10 cellular contexts compared by ENCODE assay signal in the genomic region with DNA sequence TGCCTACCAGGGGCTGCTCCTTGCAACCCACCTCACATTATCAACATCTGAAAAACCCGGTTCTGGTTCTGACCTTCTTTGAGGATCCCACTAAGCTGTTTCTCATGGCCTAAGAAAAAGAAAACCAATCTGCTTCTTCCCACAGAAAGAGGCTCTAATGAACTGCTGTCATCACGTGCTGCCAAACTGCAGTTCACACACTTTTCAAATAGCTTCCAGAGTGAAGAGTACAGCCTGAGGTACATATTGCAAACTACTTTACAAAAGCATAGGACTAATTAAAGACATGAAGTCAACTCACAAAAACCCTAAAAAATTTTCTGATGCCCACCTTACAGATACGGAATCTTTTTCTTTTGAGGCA. TPM values are rescaled to one million over a fixed set of nuclear protein-coding genes. Genes with fewer than 3 reads are reported as not detected.
DNase-seq lines count a peak whose midpoint lies in the region; ATAC-seq and TF ChIP-seq lines count a peak whose summit lies in the region.
"Had no signal": no experiment of that assay in that cellular context is flagged by ENCODE, and none has a peak within 500 bp of the region (broad histone marks: within the 10 kb centered on the region; RNA-seq: fewer than 3 reads in every experiment).

No MANE protein-coding gene starts in this region.

- H3K27me3 ChIP-seq in transverse colon: no peaks in the 10 kb centered on the region

- no peaks in the 10 kb centered on the region for H3K9me3 ChIP-seq in transverse colon

- no peaks in the 10 kb centered on the region for H3K36me3 ChIP-seq in transverse colon

- intact Hi-C loops in activated naive CD4-positive, alpha-beta T cell treated with anti-CD3 and anti-CD28 coated beads for 36 hours (cut with micrococcal nuclease): loop anchor here (1.0 to 5.0 kb wide), 2 partner anchors 13 to 550 kb away; no protein-coding TSS in a partner anchor
- intact Hi-C loops in transverse colon (cut with DNase I; ENCODE audit: low total_unique reads): no loop called here

- no peak for TF ChIP-seq CTCF in transverse colon (IDR thresholded peaks at IDR 0.05)

- ATAC-seq in HG03135 (IDR thresholded peaks at IDR 0.05; ENCODE audit: unreplicated experiment): peak; percentile 28
- peak; percentile 12 for ATAC-seq in activated naive CD8-positive, alpha-beta T cell treated with anti-CD3 and anti-CD28 coated beads, Interleukin-2, amount 10 ng/mL, durations not matched to agents 7 days and 5 days (ENCODE audit: low read depth)
- ATAC-seq in HG03342 (IDR thresholded peaks at IDR 0.05; ENCODE audit: unreplicated experiment): no peak
- ATAC-seq: left lobe of liver had no signal

- H3K4me1 Mint-ChIP-seq in activated naive CD4-positive, alpha-beta T cell treated with anti-CD3 and anti-CD28 coated beads for 36 hours (ENCODE audit: low read depth): peaks cover 84% of the 10 kb centered on the region
- H3K4me1 Mint-ChIP-seq in activated naive CD8-positive, alpha-beta T cell treated with anti-CD3 and anti-CD28 coated beads, Interleukin-2, amount 10 ng/mL, durations not matched to agents 7 days and 5 days: peaks cover 70% of the 10 kb centered on the region

- POLR2A ChIA-PET in activated naive CD8-positive, alpha-beta T cell treated with anti-CD3 and anti-CD28 coated beads, Interleukin-2, amount 10 ng/mL, durations not matched to agents 7 days and 5 days (lab: Charles Lee): interaction anchor here (0.6 to 7.1 kb wide), 11 partner anchors 9 to 820 kb away, joined by 3 to 86 read pairs (median 5); a partner anchor contains a TSS

- TF ChIP-seq POLR2A in transverse colon (IDR thresholded peaks at IDR 0.05): no peak

- peak overlapping the region; percentile 76 for H3K4me3 Mint-ChIP-seq in activated naive CD4-positive, alpha-beta T cell treated with anti-CD3 and anti-CD28 coated beads for 36 hours
- peak overlapping the region; percentile 85 for H3K4me3 Mint-ChIP-seq in activated naive CD8-positive, alpha-beta T cell treated with anti-CD3 and anti-CD28 coated beads, Interleukin-2, amount 10 ng/mL, durations not matched to agents 7 days and 5 days

- in situ Hi-C loops in transverse colon (cut with MboI; ENCODE audit: low pct_ligation_motif_present in 1 of 4, low pct_unique_long_range_greater_than_20kb in 1 of 4, low sequenced_read_pairs in 3 of 4): no loop called here

- 30 to 67% methylated on average over 2 to 3 of the region's 3 CpGs for WGBS in transverse colon (ENCODE audit: low coverage in 1 of 2), 2 donors

- CTCF ChIA-PET in activated naive CD4-positive, alpha-beta T cell treated with anti-CD3 and anti-CD28 coated beads for 36 hours (lab: Charles Lee): interaction anchor here (0.8 to 5.4 kb wide), 5 partner anchors 8 to 212 kb away, joined by 3 to 38 read pairs (median 11); a partner anchor contains a TSS

- H3K27ac Mint-ChIP-seq in activated naive CD4-positive, alpha-beta T cell treated with anti-CD3 and anti-CD28 coated beads for 36 hours: peak overlapping the region; percentile 100
- H3K27ac Mint-ChIP-seq in activated naive CD8-positive, alpha-beta T cell treated with anti-CD3 and anti-CD28 coated beads, Interleukin-2, amount 10 ng/mL, durations not matched to agents 7 days and 5 days: peak overlapping the region; percentile 98

- peaks cover 16% of the 10 kb centered on the region for H3K36me3 Mint-ChIP-seq in activated naive CD4-positive, alpha-beta T cell treated with anti-CD3 and anti-CD28 coated beads for 36 hours (ENCODE audit: low read depth)
- peaks cover 25% of the 10 kb centered on the region for H3K36me3 Mint-ChIP-seq in activated naive CD8-positive, alpha-beta T cell treated with anti-CD3 and anti-CD28 coated beads, Interleukin-2, amount 10 ng/mL, durations not matched to agents 7 days and 5 days

- DNase-seq in activated naive CD4-positive, alpha-beta T cell treated with anti-CD3 and anti-CD28 coated beads for 36 hours: no peak
- no peak for DNase-seq in activated naive CD4-positive, alpha-beta T cell treated with anti-CD3 and anti-CD28 coated beads, Interleukin-2, amount 50 U/mL, for 16 hours
- DNase-seq in activated naive CD8-positive, alpha-beta T cell treated with anti-CD3 and anti-CD28 coated beads, Interleukin-2, amount 10 ng/mL, durations not matched to agents 7 days and 5 days: no peak
- DNase-seq in transverse colon (no peak), RKO (ENCODE audit: low spot score) (no peak), UCSD-AML1 (lab: John Stamatoyannopoulos, UW; ENCODE audit: unreplicated experiment) (no peak)
- DNase-seq: WERI-Rb-1 had no signal

- H3K4me3 ChIP-seq in transverse colon: no peak overlapping the region

- H3K27ac ChIP-seq in transverse colon: peak overlapping the region; percentile 68 to 82 (median 76)
- H3K27ac ChIP-seq: WERI-Rb-1 had no signal

- TF ChIP-seq EP300 in transverse colon (IDR thresholded peaks at IDR 0.05; ENCODE audit: low read depth): no peak

- no peaks in the 10 kb centered on the region for H3K27me3 Mint-ChIP-seq in activated naive CD4-positive, alpha-beta T cell treated with anti-CD3 and anti-CD28 coated beads for 36 hours (ENCODE audit: low read depth)
- no peaks in the 10 kb centered on the region for H3K27me3 Mint-ChIP-seq in activated naive CD8-positive, alpha-beta T cell treated with anti-CD3 and anti-CD28 coated beads, Interleukin-2, amount 10 ng/mL, durations not matched to agents 7 days and 5 days

- peaks cover 4 to 34% (median 19%) of the 10 kb centered on the region in 4 donors for H3K4me1 ChIP-seq in transverse colon

- H3K9me3 Mint-ChIP-seq in activated naive CD4-positive, alpha-beta T cell treated with anti-CD3 and anti-CD28 coated beads for 36 hours: no peaks in the 10 kb centered on the region
- H3K9me3 Mint-ChIP-seq in activated naive CD8-positive, alpha-beta T cell treated with anti-CD3 and anti-CD28 coated beads, Interleukin-2, amount 10 ng/mL, durations not matched to agents 7 days and 5 days: no peaks in the 10 kb centered on the region

RNA-seq across cellular contexts. Expression of a gene that starts 36.7 kb away (rescaled TPM):
- total RNA-seq in activated naive CD4-positive, alpha-beta T cell treated with anti-CD3 and anti-CD28 coated beads for 36 hours: 10 to 100 TPM; 18.8 to 20.7 TPM
- total RNA-seq in activated naive CD8-positive, alpha-beta T cell treated with anti-CD3 and anti-CD28 coated beads, Interleukin-2, amount 10 ng/mL, durations not matched to agents 7 days and 5 days: 10 to 100 TPM; 48.5 to 58.3 TPM
- total RNA-seq in transverse colon: 100 to 1,000 TPM in 1 of 4 donors, 10 to 100 TPM in 3; 28.6 to 112 (median 39.1) TPM

RNA-seq across cellular contexts. Expression of a gene that starts 36.9 kb away (rescaled TPM):
- total RNA-seq in activated naive CD4-positive, alpha-beta T cell treated with anti-CD3 and anti-CD28 coated beads for 36 hours: 10 to 100 TPM in 1 of 2 experiments, 1 to 10 TPM in 1; 8.9 to 10.2 TPM
- total RNA-seq in activated naive CD8-positive, alpha-beta T cell treated with anti-CD3 and anti-CD28 coated beads, Interleukin-2, amount 10 ng/mL, durations not matched to agents 7 days and 5 days: 10 to 100 TPM; 16.3 to 19.8 TPM
- total RNA-seq in transverse colon: 10 to 100 TPM in 2 of 4 donors, under 1 TPM in 1, not detected in 1; 0.40 to 23.1 (median 12.1) TPM
